Comparison of ENCODE assay signal across 9 cellular contexts in the genomic region with DNA sequence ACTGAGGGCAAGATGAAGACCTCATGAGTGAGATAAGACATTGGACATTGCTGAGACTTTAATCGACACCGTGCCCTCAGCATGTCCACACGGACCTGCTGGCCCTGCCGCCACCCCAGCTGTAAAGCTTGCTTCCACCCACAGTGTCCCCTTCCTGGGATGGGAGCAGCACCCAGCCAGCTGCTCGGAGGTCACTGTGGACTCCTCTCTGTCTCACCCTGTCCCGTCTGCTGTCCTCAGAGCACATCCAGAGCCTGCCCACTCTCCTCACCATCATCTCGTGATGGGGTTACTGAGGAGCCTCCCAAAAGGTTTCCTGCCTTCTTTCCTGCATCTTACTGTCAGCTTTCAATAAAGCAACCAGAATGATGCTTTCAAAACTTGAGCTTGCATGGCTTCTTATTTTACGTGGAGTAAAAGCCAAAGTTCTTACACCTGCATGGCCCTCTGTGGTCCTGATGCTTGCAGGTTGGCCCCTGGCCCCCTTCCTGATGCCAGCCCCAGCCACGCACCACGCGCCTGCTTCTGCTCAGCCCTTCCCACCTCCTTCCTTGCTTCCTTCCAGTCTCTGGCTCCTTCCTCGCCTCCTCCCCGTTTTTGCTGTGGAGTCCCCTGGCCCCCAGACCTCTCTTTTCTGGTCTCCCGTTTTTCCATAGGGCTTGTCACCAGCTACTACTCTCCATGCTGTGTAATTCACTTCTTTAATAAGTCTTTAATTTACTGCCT.
A peak's percentile ranks its signal among the peaks of the same experiment; 100 is the strongest.
DNase-seq lines count a peak whose midpoint lies in the region; ATAC-seq and TF ChIP-seq lines count a peak whose summit lies in the region.
"Had no signal": no experiment of that assay in that cellular context is flagged by ENCODE, and none has a peak within 500 bp of the region (broad histone marks: within the 10 kb centered on the region; RNA-seq: fewer than 3 reads in every experiment).

No MANE protein-coding gene starts in this region.

- H2BK20ac ChIP-seq in IMR-90 (ENCODE audit: low read depth, low read length): peak overlapping the region; percentile 29

- no TSS peak for BruUV-seq in IMR-90 (replicated peaks; lab: Mats Ljungman, UMichigan)

- no peak overlapping the region for H2AFZ ChIP-seq in IMR-90 (replicated peaks; ENCODE audit: low read length, poor library complexity)

- H4K91ac ChIP-seq in IMR-90 (ENCODE audit: insufficient read depth, low read depth, low read length): no peak overlapping the region

- POLR2A ChIA-PET in IMR-90 (lab: Charles Lee; ENCODE audit: unreplicated experiment): no interaction called here

- H3K27ac Mint-ChIP-seq in CD14-positive monocyte (peak overlapping the region in 5 of 7 donors; percentile 59 to 87 (median 64)), nephron (peak overlapping the region in 2 of 3 experiments; percentile 47 to 73)

- DNase-seq in CD14-positive monocyte (ENCODE audit: low spot score) (no peak), IMR-90 (no peak), ascending aorta (ENCODE audit: low spot score in 2 of 2) (peak in 1 of 2 donors; percentile 63), MG63 (no peak)

- H3K27me3 ChIP-seq in IMR-90 (ENCODE audit: control insufficient read depth, insufficient read depth, low read length) (no peaks in the 10 kb centered on the region), ascending aorta (no peaks in the 10 kb centered on the region), MG63 (no peaks in the 10 kb centered on the region)
- H3K27me3 ChIP-seq: breast epithelium had no signal

- intact Hi-C loops in CD14-positive monocyte (cut with micrococcal nuclease) (no loop called here), IMR-90 (cut with micrococcal nuclease) (no loop called here), ascending aorta (cut with DNase I) (loop anchor here (5.0 kb wide), 1 partner anchor 34 kb away; no protein-coding TSS in a partner anchor)

- no peak overlapping the region for H2AK9ac ChIP-seq in IMR-90 (replicated peaks; ENCODE audit: low read depth, low read length, poor library complexity)

- no peak overlapping the region for H3K4me3 Mint-ChIP-seq in CD14-positive monocyte
- peak overlapping the region in 1 of 3 experiments; percentile 29 for H3K4me3 Mint-ChIP-seq in nephron

- no peak overlapping the region for H3K4me2 ChIP-seq in IMR-90 (ENCODE audit: low read depth, low read length)

- H3K27me3 Mint-ChIP-seq in CD14-positive monocyte (ENCODE audit: low read depth in 3 of 3) (peaks cover 0 to 2% (median 0%) of the 10 kb centered on the region in 3 donors), nephron (ENCODE audit: low read depth) (no peaks in the 10 kb centered on the region)

- H3K56ac ChIP-seq in IMR-90 (ENCODE audit: extremely low read depth, insufficient read depth, low read length): no peak overlapping the region

- H3K36me3 ChIP-seq in IMR-90 (ENCODE audit: control insufficient read depth, insufficient read depth, low read length) (0 out of 2 replicates have a peak, but pooled peaks cover 2% of the 10 kb centered on the region), ascending aorta (no peaks in the 10 kb centered on the region), MG63 (peaks cover 12% of the 10 kb centered on the region)
- H3K36me3 ChIP-seq: breast epithelium had no signal

- no peak for TF ChIP-seq RAD21 in IMR-90 (IDR thresholded peaks at IDR 0.05; ENCODE audit: low read length)

- no peak overlapping the region for H3K9ac ChIP-seq in IMR-90 (ENCODE audit: low read depth, low read length)

- no peak overlapping the region for H3K14ac ChIP-seq in IMR-90 (replicated peaks; ENCODE audit: low read depth, low read length)

- H3K18ac ChIP-seq in IMR-90 (ENCODE audit: low read depth, low read length): no peak overlapping the region; the same call in 1 of the 2 replicates

- no peaks in the 10 kb centered on the region for H4K20me1 ChIP-seq in IMR-90 (ENCODE audit: insufficient read depth, low read length)

- dilution Hi-C loops in IMR-90 (cut with HindIII; ENCODE audit: low sequenced_read_pairs, unreplicated experiment): no loop called here

- peak overlapping the region in 1 of 2 experiments; percentile 4; a peak in 1 of 4 replicates for H4K8ac ChIP-seq in IMR-90 (ENCODE audit: low read depth in 2 of 2, low read length in 2 of 2)

- peaks cover 4 to 15% (median 9%) of the 10 kb centered on the region in 7 donors for H3K9me3 Mint-ChIP-seq in CD14-positive monocyte
- no peaks in the 10 kb centered on the region for H3K9me3 Mint-ChIP-seq in nephron

- in situ Hi-C loops in IMR-90 (cut with MboI; ENCODE audit: low sequenced_read_pairs): no loop called here

- TF ChIP-seq CTCF in CD14-positive monocyte (IDR thresholded peaks at IDR 0.05): no peak
- no peak for TF ChIP-seq CTCF in IMR-90 (conservative IDR thresholded peaks at IDR 0.05; ENCODE audit: low read depth, low read length)
- no peak for TF ChIP-seq CTCF in ascending aorta (IDR thresholded peaks at IDR 0.05)
- no peak for TF ChIP-seq CTCF in nephron (IDR thresholded peaks at IDR 0.05; ENCODE audit: unreplicated experiment in 3 of 3)

- H3K27ac ChIP-seq in IMR-90 (ENCODE audit: insufficient read depth, low read length): no peak overlapping the region
- peak overlapping the region; percentile 76 to 95 for H3K27ac ChIP-seq in ascending aorta
- H3K27ac ChIP-seq: breast epithelium had no signal

- H3K9me1 ChIP-seq in IMR-90 (ENCODE audit: insufficient read depth, low read length): peaks cover 16% of the 10 kb centered on the region

- no peak overlapping the region for H3K23ac ChIP-seq in IMR-90 (ENCODE audit: low read depth, low read length)

- peaks cover 21% of the 10 kb centered on the region for H3K4me1 ChIP-seq in IMR-90 (ENCODE audit: control insufficient read depth, insufficient read depth, low read length)
- H3K4me1 ChIP-seq in ascending aorta: peaks cover 5 to 12% of the 10 kb centered on the region in 2 donors
- H3K4me1 ChIP-seq: breast epithelium had no signal

- H3K9me3 ChIP-seq in IMR-90 (ENCODE audit: control insufficient read depth, insufficient read depth, low read length) (peaks cover 1% of the 10 kb centered on the region; the same call in 1 of the 2 replicates), ascending aorta (no peaks in the 10 kb centered on the region), MG63 (peaks cover 8% of the 10 kb centered on the region)
- H3K9me3 ChIP-seq: breast epithelium had no signal

- peak overlapping the region; percentile 5; the same call in 2 of the 3 replicates for H2BK15ac ChIP-seq in IMR-90 (ENCODE audit: low read depth, low read length)

- WGBS in IMR-90 (ENCODE audit: extremely low coverage in 2 of 2, insufficient read length in 1 of 2), 2 experiments: 92% methylated on average over 6 of the region's 14 CpGs; no CpG with 5 or more reads in 1 of the 2 experiments

- H2BK5ac ChIP-seq in IMR-90 (ENCODE audit: low read depth, low read length, poor library complexity, severe bottlenecking): peak overlapping the region; percentile 29

- peaks cover 61 to 82% of the 10 kb centered on the region in 2 donors for H3K36me3 Mint-ChIP-seq in CD14-positive monocyte
- peaks cover 11% of the 10 kb centered on the region for H3K36me3 Mint-ChIP-seq in nephron (ENCODE audit: low read depth)

- peaks cover 26 to 69% of the 10 kb centered on the region in 2 experiments; a peak in 3 of 4 replicates for H3K79me1 ChIP-seq in IMR-90 (ENCODE audit: low read depth in 1 of 2, low read length in 2 of 2)

- peak overlapping the region; percentile 64 for H2BK120ac ChIP-seq in IMR-90 (ENCODE audit: low read depth, low read length)

- H3K4me3 ChIP-seq in IMR-90 (ENCODE audit: insufficient read depth, low read depth, low read length): no peak overlapping the region
- H3K4me3 ChIP-seq in ascending aorta: peak overlapping the region; percentile 50 to 63
- no peak overlapping the region for H3K4me3 ChIP-seq in MG63
- H3K4me3 ChIP-seq: breast epithelium had no signal

- TF ChIP-seq POLR2A in IMR-90 (IDR thresholded peaks at IDR 0.05; ENCODE audit: low read depth, low read length): no peak

- ATAC-seq in IMR-90 (ENCODE audit: low read depth): no peak
- ATAC-seq in GM18498 (IDR thresholded peaks at IDR 0.05; ENCODE audit: unreplicated experiment): no peak
- ATAC-seq in HG03378 (IDR thresholded peaks at IDR 0.05; ENCODE audit: unreplicated experiment): no peak
- ATAC-seq in HG03108 (IDR thresholded peaks at IDR 0.05; ENCODE audit: unreplicated experiment): no peak

- peak overlapping the region; percentile 26 for H3K4ac ChIP-seq in IMR-90 (ENCODE audit: low read depth, low read length)

- H2AK5ac ChIP-seq in IMR-90 (ENCODE audit: low read depth, low read length): peak overlapping the region; percentile 81

- H3K4me1 Mint-ChIP-seq in CD14-positive monocyte (peaks cover 35% of the 10 kb centered on the region), nephron (peaks cover 62% of the 10 kb centered on the region)

- peak overlapping the region; percentile 11; the same call in 1 of the 2 replicates for H4K5ac ChIP-seq in IMR-90 (ENCODE audit: low read depth, low read length)

- CTCF ChIA-PET in IMR-90 (lab: Yijun Ruan, JAX): interaction anchor here (0.6 kb wide), 1 partner anchor 17 kb away, joined by 3 read pairs; no protein-coding TSS in a partner anchor

TF ChIP-seq in IMR-90, 13 proteins besides CTCF, POLR2A, EP300 and RAD21:
- TF ChIP-seq RFX5 (IDR thresholded peaks at IDR 0.05; ENCODE audit: low read depth, low read length): no peak
TF ChIP-seq in IMR-90: peak in this region for 0.

Comparison
In these comparisons a context has a peak if more than half of its experiments do, and no peak if none do; other contexts are left out.
1. H3K4me3 ChIP-seq: peak in ascending aorta (2 of 2); none in IMR-90 (single experiment) and MG63 (single experiment).